In the genomic region with DNA sequence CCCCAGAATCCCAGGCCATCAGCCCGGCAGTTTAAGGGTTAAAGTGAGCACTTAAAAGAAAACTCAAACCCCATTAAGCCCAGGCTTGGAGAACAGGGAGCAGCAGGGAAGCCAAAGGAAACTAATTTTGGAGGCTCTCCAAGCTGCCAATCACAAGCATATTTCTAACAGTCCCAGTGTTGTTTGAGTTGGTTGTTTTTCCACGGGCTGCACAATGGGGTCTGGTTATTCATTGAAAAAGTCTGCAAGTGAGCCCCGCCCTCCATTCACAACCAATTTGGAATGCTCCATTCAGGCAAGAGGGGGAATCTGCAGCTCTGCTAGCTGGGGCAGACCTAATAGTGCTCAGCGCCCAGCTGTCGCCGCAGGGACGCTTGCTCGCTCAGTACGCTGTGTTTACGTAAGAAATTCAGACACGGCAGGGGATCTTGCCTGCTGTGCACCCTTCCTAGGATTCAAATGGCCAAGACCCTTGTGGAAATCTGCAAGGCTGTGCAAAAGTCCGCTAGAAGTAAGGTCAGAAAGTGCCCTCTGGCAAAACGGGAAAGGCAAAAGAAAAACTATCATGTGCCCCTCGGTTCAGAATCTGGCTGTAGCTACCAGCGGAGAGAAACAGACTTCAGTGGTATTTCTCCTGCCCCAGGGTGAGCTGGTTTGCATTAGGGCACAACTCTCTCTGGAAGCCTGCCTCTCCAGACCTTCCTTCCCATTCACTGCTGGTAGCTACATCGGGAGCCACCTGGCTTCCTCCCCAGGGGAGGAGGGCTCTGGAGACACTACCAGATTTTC, we compare ENCODE assay signal across 1 cellular context.
TF ChIP-seq lines count a peak whose summit lies in the region.

No MANE protein-coding gene starts in this region.

TF ChIP-seq in HEK293, 187 proteins besides CTCF, POLR2A, EP300 and RAD21 (continued from another document and continues in another):
- TF ChIP-seq, protein P1, sequence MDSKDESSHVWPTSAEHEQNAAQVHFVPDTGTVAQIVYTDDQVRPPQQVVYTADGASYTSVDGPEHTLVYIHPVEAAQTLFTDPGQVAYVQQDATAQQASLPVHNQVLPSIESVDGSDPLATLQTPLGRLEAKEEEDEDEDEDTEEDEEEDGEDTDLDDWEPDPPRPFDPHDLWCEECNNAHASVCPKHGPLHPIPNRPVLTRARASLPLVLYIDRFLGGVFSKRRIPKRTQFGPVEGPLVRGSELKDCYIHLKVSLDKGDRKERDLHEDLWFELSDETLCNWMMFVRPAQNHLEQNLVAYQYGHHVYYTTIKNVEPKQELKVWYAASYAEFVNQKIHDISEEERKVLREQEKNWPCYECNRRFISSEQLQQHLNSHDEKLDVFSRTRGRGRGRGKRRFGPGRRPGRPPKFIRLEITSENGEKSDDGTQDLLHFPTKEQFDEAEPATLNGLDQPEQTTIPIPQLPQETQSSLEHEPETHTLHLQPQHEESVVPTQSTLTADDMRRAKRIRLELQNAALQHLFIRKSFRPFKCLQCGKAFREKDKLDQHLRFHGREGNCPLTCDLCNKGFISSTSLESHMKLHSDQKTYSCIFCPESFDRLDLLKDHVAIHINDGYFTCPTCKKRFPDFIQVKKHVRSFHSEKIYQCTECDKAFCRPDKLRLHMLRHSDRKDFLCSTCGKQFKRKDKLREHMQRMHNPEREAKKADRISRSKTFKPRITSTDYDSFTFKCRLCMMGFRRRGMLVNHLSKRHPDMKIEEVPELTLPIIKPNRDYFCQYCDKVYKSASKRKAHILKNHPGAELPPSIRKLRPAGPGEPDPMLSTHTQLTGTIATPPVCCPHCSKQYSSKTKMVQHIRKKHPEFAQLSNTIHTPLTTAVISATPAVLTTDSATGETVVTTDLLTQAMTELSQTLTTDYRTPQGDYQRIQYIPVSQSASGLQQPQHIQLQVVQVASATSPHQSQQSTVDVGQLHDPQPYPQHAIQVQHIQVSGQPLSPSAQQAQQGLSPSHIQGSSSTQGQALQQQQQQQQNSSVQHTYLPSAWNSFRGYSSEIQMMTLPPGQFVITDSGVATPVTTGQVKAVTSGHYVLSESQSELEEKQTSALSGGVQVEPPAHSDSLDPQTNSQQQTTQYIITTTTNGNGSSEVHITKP (tag by site-specific recombination; IDR thresholded peaks at IDR 0.05) = peak; percentile 95
- TF ChIP-seq ZFP37 (tag by site-specific recombination; IDR thresholded peaks at IDR 0.05) (peak; percentile 72; the same call in 1 of the 2 replicates), SCRT2 (tag by site-specific recombination; IDR thresholded peaks at IDR 0.05) (no peak), KLF9 (tag by site-specific recombination; IDR thresholded peaks at IDR 0.05; ENCODE audit: low read depth) (peak; percentile 27; the same call in 1 of the 2 replicates), ZNF19 (tag by site-specific recombination; IDR thresholded peaks at IDR 0.05; ENCODE audit: low read depth) (no peak), SP2 (tag by site-specific recombination; IDR thresholded peaks at IDR 0.05) (no peak), ZBTB44 (tag by site-specific recombination; IDR thresholded peaks at IDR 0.05) (0 out of 2 replicates have a peak, but pooled peaks have one; percentile 46), ZBTB8A (tag by site-specific recombination; IDR thresholded peaks at IDR 0.05) (peak; percentile 71), ZSCAN30 (tag by site-specific recombination; IDR thresholded peaks at IDR 0.05) (peak; percentile 19; the same call in 1 of the 2 replicates), ZNF600 (tag by site-specific recombination; IDR thresholded peaks at IDR 0.05) (peak; percentile 45; the same call in 1 of the 2 replicates), ZNF660 (tag by site-specific recombination; IDR thresholded peaks at IDR 0.05) (peak; percentile 89), ZNF561 (tag by site-specific recombination; IDR thresholded peaks at IDR 0.05; ENCODE audit: borderline replicate concordance) (peak; percentile 61; the same call in 1 of the 2 replicates), ZBTB20 (tag by site-specific recombination; IDR thresholded peaks at IDR 0.05) (peak; percentile 31; the same call in 1 of the 2 replicates), ZNF629 (tag by site-specific recombination; IDR thresholded peaks at IDR 0.05) (peak; percentile 76), ZNF2 (tag by site-specific recombination; IDR thresholded peaks at IDR 0.05) (peak; percentile 54; the same call in 1 of the 2 replicates), ZNF548 (tag by site-specific recombination; IDR thresholded peaks at IDR 0.05) (no peak), GLIS1 (tag by site-specific recombination; IDR thresholded peaks at IDR 0.05) (peak; percentile 70), OSR2 (tag by site-specific recombination; IDR thresholded peaks at IDR 0.05) (peak; percentile 86), PATZ1 (tag by site-specific recombination; IDR thresholded peaks at IDR 0.05) (peak; percentile 40; the same call in 1 of the 2 replicates), PRDM1 (tag by site-specific recombination; IDR thresholded peaks at IDR 0.05) (peak; percentile 69), ZNF610 (tag by site-specific recombination; IDR thresholded peaks at IDR 0.05; ENCODE audit: borderline replicate concordance) (0 out of 2 replicates have a peak, but pooled peaks have one; percentile 17), HOXC10 (CRISPR knock-in tag; IDR thresholded peaks at IDR 0.05) (no peak), ZNF394 (tag by site-specific recombination; IDR thresholded peaks at IDR 0.05; ENCODE audit: borderline replicate concordance) (peak; percentile 30; the same call in 1 of the 2 replicates), SP7 (tag by site-specific recombination; IDR thresholded peaks at IDR 0.05) (peak; percentile 48), IKZF3 (tag by site-specific recombination; IDR thresholded peaks at IDR 0.05) (peak; percentile 65), PBX3 (CRISPR knock-in tag; IDR thresholded peaks at IDR 0.05) (no peak), ZNF473 (tag by site-specific recombination; IDR thresholded peaks at IDR 0.05) (no peak), ZNF423 (tag by site-specific recombination; IDR thresholded peaks at IDR 0.05) (peak; percentile 93), ZNF677 (tag by site-specific recombination; IDR thresholded peaks at IDR 0.05) (peak; percentile 52; the same call in 1 of the 2 replicates), ZIC2 (tag by site-specific recombination; IDR thresholded peaks at IDR 0.05) (peak; percentile 94), ZNF211 (tag by site-specific recombination; IDR thresholded peaks at IDR 0.05; ENCODE audit: low read depth) (no peak), ZNF16 (tag by site-specific recombination; IDR thresholded peaks at IDR 0.05; ENCODE audit: low read depth) (no peak), ZNF114 (tag by site-specific recombination; IDR thresholded peaks at IDR 0.05) (no peak)
- TF ChIP-seq, protein P2, sequence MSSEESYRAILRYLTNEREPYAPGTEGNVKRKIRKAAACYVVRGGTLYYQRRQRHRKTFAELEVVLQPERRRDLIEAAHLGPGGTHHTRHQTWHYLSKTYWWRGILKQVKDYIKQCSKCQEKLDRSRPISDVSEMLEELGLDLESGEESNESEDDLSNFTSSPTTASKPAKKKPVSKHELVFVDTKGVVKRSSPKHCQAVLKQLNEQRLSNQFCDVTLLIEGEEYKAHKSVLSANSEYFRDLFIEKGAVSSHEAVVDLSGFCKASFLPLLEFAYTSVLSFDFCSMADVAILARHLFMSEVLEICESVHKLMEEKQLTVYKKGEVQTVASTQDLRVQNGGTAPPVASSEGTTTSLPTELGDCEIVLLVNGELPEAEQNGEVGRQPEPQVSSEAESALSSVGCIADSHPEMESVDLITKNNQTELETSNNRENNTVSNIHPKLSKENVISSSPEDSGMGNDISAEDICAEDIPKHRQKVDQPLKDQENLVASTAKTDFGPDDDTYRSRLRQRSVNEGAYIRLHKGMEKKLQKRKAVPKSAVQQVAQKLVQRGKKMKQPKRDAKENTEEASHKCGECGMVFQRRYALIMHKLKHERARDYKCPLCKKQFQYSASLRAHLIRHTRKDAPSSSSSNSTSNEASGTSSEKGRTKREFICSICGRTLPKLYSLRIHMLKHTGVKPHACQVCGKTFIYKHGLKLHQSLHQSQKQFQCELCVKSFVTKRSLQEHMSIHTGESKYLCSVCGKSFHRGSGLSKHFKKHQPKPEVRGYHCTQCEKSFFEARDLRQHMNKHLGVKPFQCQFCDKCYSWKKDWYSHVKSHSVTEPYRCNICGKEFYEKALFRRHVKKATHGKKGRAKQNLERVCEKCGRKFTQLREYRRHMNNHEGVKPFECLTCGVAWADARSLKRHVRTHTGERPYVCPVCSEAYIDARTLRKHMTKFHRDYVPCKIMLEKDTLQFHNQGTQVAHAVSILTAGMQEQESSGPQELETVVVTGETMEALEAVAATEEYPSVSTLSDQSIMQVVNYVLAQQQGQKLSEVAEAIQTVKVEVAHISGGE (tag by site-specific recombination; conservative IDR thresholded peaks at IDR 0.05; ENCODE audit: low read depth) = no peak
- TF ChIP-seq, protein P3, sequence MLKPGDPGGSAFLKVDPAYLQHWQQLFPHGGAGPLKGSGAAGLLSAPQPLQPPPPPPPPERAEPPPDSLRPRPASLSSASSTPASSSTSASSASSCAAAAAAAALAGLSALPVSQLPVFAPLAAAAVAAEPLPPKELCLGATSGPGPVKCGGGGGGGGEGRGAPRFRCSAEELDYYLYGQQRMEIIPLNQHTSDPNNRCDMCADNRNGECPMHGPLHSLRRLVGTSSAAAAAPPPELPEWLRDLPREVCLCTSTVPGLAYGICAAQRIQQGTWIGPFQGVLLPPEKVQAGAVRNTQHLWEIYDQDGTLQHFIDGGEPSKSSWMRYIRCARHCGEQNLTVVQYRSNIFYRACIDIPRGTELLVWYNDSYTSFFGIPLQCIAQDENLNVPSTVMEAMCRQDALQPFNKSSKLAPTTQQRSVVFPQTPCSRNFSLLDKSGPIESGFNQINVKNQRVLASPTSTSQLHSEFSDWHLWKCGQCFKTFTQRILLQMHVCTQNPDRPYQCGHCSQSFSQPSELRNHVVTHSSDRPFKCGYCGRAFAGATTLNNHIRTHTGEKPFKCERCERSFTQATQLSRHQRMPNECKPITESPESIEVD (tag by site-specific recombination; IDR thresholded peaks at IDR 0.05) = peak; percentile 100
- TF ChIP-seq, protein P4, sequence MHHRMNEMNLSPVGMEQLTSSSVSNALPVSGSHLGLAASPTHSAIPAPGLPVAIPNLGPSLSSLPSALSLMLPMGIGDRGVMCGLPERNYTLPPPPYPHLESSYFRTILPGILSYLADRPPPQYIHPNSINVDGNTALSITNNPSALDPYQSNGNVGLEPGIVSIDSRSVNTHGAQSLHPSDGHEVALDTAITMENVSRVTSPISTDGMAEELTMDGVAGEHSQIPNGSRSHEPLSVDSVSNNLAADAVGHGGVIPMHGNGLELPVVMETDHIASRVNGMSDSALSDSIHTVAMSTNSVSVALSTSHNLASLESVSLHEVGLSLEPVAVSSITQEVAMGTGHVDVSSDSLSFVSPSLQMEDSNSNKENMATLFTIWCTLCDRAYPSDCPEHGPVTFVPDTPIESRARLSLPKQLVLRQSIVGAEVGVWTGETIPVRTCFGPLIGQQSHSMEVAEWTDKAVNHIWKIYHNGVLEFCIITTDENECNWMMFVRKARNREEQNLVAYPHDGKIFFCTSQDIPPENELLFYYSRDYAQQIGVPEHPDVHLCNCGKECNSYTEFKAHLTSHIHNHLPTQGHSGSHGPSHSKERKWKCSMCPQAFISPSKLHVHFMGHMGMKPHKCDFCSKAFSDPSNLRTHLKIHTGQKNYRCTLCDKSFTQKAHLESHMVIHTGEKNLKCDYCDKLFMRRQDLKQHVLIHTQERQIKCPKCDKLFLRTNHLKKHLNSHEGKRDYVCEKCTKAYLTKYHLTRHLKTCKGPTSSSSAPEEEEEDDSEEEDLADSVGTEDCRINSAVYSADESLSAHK (tag by site-specific recombination; IDR thresholded peaks at IDR 0.05) = peak; percentile 53; the same call in 1 of the 2 replicates
- TF ChIP-seq, protein P5, sequence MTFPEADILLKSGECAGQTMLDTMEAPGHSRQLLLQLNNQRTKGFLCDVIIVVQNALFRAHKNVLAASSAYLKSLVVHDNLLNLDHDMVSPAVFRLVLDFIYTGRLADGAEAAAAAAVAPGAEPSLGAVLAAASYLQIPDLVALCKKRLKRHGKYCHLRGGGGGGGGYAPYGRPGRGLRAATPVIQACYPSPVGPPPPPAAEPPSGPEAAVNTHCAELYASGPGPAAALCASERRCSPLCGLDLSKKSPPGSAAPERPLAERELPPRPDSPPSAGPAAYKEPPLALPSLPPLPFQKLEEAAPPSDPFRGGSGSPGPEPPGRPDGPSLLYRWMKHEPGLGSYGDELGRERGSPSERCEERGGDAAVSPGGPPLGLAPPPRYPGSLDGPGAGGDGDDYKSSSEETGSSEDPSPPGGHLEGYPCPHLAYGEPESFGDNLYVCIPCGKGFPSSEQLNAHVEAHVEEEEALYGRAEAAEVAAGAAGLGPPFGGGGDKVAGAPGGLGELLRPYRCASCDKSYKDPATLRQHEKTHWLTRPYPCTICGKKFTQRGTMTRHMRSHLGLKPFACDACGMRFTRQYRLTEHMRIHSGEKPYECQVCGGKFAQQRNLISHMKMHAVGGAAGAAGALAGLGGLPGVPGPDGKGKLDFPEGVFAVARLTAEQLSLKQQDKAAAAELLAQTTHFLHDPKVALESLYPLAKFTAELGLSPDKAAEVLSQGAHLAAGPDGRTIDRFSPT (tag by site-specific recombination; IDR thresholded peaks at IDR 0.05) = peak; percentile 77; the same call in 1 of the 2 replicates
